Comparison of ENCODE assay signal across 1 cellular context in the genomic region with DNA sequence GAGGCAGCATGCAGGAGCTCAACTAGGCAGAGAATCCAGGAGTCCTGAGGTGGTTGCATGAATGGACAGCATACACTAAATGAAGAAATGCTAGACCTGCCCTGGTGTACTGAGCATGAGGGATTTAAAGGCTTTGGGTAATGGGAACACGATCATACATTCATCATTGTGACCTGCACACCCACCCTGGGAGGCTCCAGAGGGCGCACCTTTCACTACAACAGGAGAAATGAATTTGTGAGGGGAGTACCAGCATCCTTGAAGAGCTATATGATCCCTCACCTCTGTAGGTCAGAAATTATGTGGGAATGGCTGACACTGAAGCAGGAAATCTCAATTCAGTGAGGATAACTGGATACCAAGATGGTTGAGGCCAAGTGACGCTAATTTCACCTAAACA.
A peak's percentile ranks its signal among the peaks of the same experiment; 100 is the strongest.
TF ChIP-seq lines count a peak whose summit lies in the region.

No MANE protein-coding gene starts in this region.

TF ChIP-seq in K562, 482 proteins besides CTCF, POLR2A, EP300 and RAD21:
- 0 out of 2 replicates have a peak, but pooled peaks have one; percentile 46 for TF ChIP-seq ZNF24 (IDR thresholded peaks at IDR 0.05)
- TF ChIP-seq KLF16 (IDR thresholded peaks at IDR 0.05), result no peak
